In the genomic region with DNA sequence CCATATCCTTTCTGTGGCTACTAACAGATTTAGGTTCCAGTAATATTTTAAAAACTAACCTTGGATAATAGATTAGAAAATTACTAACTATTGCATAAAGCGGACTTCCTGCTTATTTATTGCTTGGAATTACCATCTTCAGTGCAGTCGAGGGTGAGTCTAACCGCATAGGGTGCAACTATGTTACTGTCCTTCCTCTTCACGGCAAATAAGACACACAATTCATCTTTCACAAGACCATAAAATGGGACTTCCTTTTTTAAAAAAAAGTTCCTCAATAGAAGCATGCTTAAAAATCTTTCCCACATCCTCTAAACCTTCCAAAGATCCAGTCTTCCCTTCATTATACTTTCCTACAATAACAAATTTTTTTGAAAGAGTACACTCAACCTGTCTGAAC, we compare ENCODE assay signal across 1 cellular context.
TF ChIP-seq lines count a peak whose summit lies in the region.

No MANE protein-coding gene starts in this region.

TF ChIP-seq in WTC11, 78 proteins besides CTCF, POLR2A, EP300 and RAD21 (continued from another document):
- TF ChIP-seq, protein P1, sequence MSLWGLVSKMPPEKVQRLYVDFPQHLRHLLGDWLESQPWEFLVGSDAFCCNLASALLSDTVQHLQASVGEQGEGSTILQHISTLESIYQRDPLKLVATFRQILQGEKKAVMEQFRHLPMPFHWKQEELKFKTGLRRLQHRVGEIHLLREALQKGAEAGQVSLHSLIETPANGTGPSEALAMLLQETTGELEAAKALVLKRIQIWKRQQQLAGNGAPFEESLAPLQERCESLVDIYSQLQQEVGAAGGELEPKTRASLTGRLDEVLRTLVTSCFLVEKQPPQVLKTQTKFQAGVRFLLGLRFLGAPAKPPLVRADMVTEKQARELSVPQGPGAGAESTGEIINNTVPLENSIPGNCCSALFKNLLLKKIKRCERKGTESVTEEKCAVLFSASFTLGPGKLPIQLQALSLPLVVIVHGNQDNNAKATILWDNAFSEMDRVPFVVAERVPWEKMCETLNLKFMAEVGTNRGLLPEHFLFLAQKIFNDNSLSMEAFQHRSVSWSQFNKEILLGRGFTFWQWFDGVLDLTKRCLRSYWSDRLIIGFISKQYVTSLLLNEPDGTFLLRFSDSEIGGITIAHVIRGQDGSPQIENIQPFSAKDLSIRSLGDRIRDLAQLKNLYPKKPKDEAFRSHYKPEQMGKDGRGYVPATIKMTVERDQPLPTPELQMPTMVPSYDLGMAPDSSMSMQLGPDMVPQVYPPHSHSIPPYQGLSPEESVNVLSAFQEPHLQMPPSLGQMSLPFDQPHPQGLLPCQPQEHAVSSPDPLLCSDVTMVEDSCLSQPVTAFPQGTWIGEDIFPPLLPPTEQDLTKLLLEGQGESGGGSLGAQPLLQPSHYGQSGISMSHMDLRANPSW (CRISPR knock-in tag; conservative IDR thresholded peaks at IDR 0.05; ENCODE audit: low read depth) = no peak
- TF ChIP-seq, protein P2, sequence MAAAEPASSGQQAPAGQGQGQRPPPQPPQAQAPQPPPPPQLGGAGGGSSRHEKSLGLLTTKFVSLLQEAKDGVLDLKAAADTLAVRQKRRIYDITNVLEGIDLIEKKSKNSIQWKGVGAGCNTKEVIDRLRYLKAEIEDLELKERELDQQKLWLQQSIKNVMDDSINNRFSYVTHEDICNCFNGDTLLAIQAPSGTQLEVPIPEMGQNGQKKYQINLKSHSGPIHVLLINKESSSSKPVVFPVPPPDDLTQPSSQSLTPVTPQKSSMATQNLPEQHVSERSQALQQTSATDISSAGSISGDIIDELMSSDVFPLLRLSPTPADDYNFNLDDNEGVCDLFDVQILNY (CRISPR knock-in tag; IDR thresholded peaks at IDR 0.05) = no peak
- TF ChIP-seq, protein P3, sequence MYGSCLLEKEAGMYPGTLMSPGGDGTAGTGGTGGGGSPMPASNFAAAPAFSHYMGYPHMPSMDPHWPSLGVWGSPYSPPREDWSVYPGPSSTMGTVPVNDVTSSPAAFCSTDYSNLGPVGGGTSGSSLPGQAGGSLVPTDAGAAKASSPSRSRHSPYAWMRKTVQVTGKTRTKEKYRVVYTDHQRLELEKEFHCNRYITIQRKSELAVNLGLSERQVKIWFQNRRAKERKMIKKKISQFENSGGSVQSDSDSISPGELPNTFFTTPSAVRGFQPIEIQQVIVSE (CRISPR knock-in tag; IDR thresholded peaks at IDR 0.05; ENCODE audit: borderline replicate concordance) = no peak
